ENCODE assay signal across 7 cellular contexts in genomic region chr9:114805670-114806551, GRCh38. TPM values are rescaled to one million over a fixed set of nuclear protein-coding genes. Genes with fewer than 3 reads are reported as not detected.
DNase-seq lines count a peak whose midpoint lies in the region; ATAC-seq and TF ChIP-seq lines count a peak whose summit lies in the region.

Gene TNFSF15 (minus strand): TSS chr9:114806039. CDS start chr9:114806012, 27 bp downstream.

- H2AFZ ChIP-seq in GM23338, result peak within 1 kb of the TSS; percentile 87

- peak within 1 kb of the TSS; percentile 71; the same call in 1 of the 2 replicates for H3K27ac Mint-ChIP-seq in GM23338

- no peaks in the 10 kb centered on the region for H3K27me3 ChIP-seq in GM23338 (ENCODE audit: insufficient read depth)

- peak within 1 kb of the TSS; percentile 68; the same call in 1 of the 2 replicates for H3K4me2 ChIP-seq in GM23338

- no peaks in the 10 kb centered on the region for H4K20me1 ChIP-seq in GM23338 (replicated peaks; ENCODE audit: insufficient read depth)

- H3K4me3 Mint-ChIP-seq in GM23338, result peak within 1 kb of the TSS; percentile 44

- no peak within 1 kb of the TSS for H3K27ac ChIP-seq in GM23338 (ENCODE audit: low read depth)

- peaks cover 8% of the 10 kb centered on the region; the same call in 1 of the 2 replicates for H3K9me2 ChIP-seq in GM23338 (ENCODE audit: insufficient read depth)

- H3K4me1 ChIP-seq in GM23338 (ENCODE audit: insufficient read depth), result peaks cover 28% of the 10 kb centered on the region

- peaks cover 6% of the 10 kb centered on the region for H3K27me3 Mint-ChIP-seq in GM23338 (ENCODE audit: insufficient read depth, low read depth, poor library complexity)

- H3K79me2 ChIP-seq in GM23338 (replicated peaks; ENCODE audit: insufficient read depth), result no peaks in the 10 kb centered on the region

- TF ChIP-seq CTCF in GM23338 (conservative IDR thresholded peaks at IDR 0.05; ENCODE audit: low read depth in 2 of 2) (no peak), LNCaP clone FGC (IDR thresholded peaks at IDR 0.05; ENCODE audit: control insufficient read depth, extremely low read depth, insufficient read depth) (no peak)

- peak; percentile 50 for DNase-seq in GM23338 (ENCODE audit: low spot score)
- peak; percentile 72 for DNase-seq in LNCaP clone FGC (ENCODE audit: low read depth)
- peak; percentile 37 to 52 for DNase-seq in activated CD4-positive, alpha-beta T cell treated with anti-CD3 and anti-CD28 coated beads, Interleukin-2, amount 50 U/mL, for 48 hours
- DNase-seq in iPS DF 4.7 (ENCODE audit: extremely low read depth, low spot score), result peak; percentile 14
- peak; percentile 55 for DNase-seq in stimulated activated CD4-positive, alpha-beta T cell treated with anti-CD3 and anti-CD28 coated beads, Interleukin-15, amount 100 ng/mL, for 24 hours
- no peak for DNase-seq in GDM1 (lab: John Stamatoyannopoulos, UW)

- H3K4me1 Mint-ChIP-seq in GM23338, result peaks cover 32% of the 10 kb centered on the region

- H3K4me3 ChIP-seq in GM23338 (no peak within 1 kb of the TSS), LNCaP clone FGC (ENCODE audit: low read depth, low read length) (peak within 1 kb of the TSS; percentile 41)

- no peaks in the 10 kb centered on the region for H3K9me3 Mint-ChIP-seq in GM23338

- no peaks in the 10 kb centered on the region for H3K36me3 Mint-ChIP-seq in GM23338 (ENCODE audit: low read depth)

- H3F3A ChIP-seq in GM23338 (replicated peaks; ENCODE audit: low read depth), result no peaks in the 10 kb centered on the region

- no peaks in the 10 kb centered on the region for H3K36me3 ChIP-seq in GM23338 (ENCODE audit: insufficient read depth)

- ATAC-seq in GM18502 (IDR thresholded peaks at IDR 0.05; ENCODE audit: poor library complexity, unreplicated experiment) (peak; percentile 99), GM23338 (peak; percentile 97)

TF ChIP-seq in GM23338, 12 proteins besides CTCF, POLR2A, EP300 and RAD21:
- TF ChIP-seq REST (IDR thresholded peaks at IDR 0.05; ENCODE audit: unreplicated experiment) (no peak), JUNB (IDR thresholded peaks at IDR 0.05; ENCODE audit: unreplicated experiment) (no peak), ETS1 (IDR thresholded peaks at IDR 0.05) (no peak)

RNA-seq across cellular contexts. Expression of gene TNFSF15, which starts in this region (rescaled TPM):
- 0.07 and 0.08 TPM in 2 replicates for total RNA-seq in GM23338 (2014; rRNA removed; shearing (Covaris generic))
- 0.03 and 0.06 TPM in 2 replicates for polyA plus RNA-seq in GM23338 (2016; fragmentation: Nextera tagmentation; extraction: Ambion mirVana)

Comparison
In these comparisons a context has a peak if more than half of its experiments do, and no peak if none do; other contexts are left out.
1. Peak in DNase-seq, ATAC-seq and H3K4me2 ChIP-seq in GM23338; RNA of the gene not detected or under 1 TPM.